8 cellular contexts compared by ENCODE assay signal in genomic region chr10:25113231-25114035, GRCh38.
DNase-seq lines count a peak whose midpoint lies in the region; ATAC-seq and TF ChIP-seq lines count a peak whose summit lies in the region.

No MANE protein-coding gene starts in this region.

- H3K27me3 ChIP-seq in liver (ENCODE audit: control insufficient read depth in 4 of 4, insufficient read depth in 4 of 4, low read length in 3 of 4): no peaks in the 10 kb centered on the region

- H3K27ac ChIP-seq in C4-2B (peak overlapping the region; percentile 24; the same call in 1 of the 2 replicates), liver (ENCODE audit: low read depth in 1 of 2, low read length in 2 of 2) (no peak overlapping the region)

- ATAC-seq in GM18873 (IDR thresholded peaks at IDR 0.05; ENCODE audit: low FRiP score, unreplicated experiment) (peak; percentile 77), HG03095 (IDR thresholded peaks at IDR 0.05; ENCODE audit: unreplicated experiment) (peak; percentile 74)

- H3K4me1 ChIP-seq in liver (ENCODE audit: control insufficient read depth in 4 of 4, insufficient read depth in 4 of 4, low read length in 3 of 4): no peaks in the 10 kb centered on the region

- no peak overlapping the region for H3K4me3 ChIP-seq in liver (ENCODE audit: low read depth in 1 of 3, low read length in 3 of 3)

- WGBS in liver: 20% methylated on average over 13 of the region's 13 CpGs

- TF ChIP-seq CTCF in C4-2B (conservative IDR thresholded peaks at IDR 0.05) (peak; percentile 93), liver (IDR thresholded peaks at IDR 0.05; ENCODE audit: low read depth, low read length, missing input control) (peak; percentile 73)

- TF ChIP-seq RAD21 in liver (IDR thresholded peaks at IDR 0.05): peak; percentile 83 to 90

- peak; percentile 28 for DNase-seq in NCI-H2029 treated with DMSO at 0.1 percent for 48 hours (lab: John Stamatoyannopoulos, UW)
- peak; percentile 31 for DNase-seq in T1000 (lab: John Stamatoyannopoulos, UW)
- DNase-seq in dermis microvascular lymphatic vessel endothelial cell (ENCODE audit: low read depth in 2 of 2): peak; percentile 40 to 70
- DNase-seq in stimulated activated CD8-positive, alpha-beta memory T cell treated with anti-CD3 and anti-CD28 coated beads, Interleukin-12 subunit alpha, Interleukin-12 subunit beta, amount 100 ng/mL, for 1 hour (ENCODE audit: low read depth): peak; percentile 4

- no peaks in the 10 kb centered on the region for H3K36me3 ChIP-seq in liver (ENCODE audit: control insufficient read depth in 4 of 4, insufficient read depth in 3 of 4, low read depth in 1 of 4, low read length in 3 of 4)

- no peak overlapping the region for H3K9ac ChIP-seq in liver (ENCODE audit: low read depth in 1 of 2, low read length in 2 of 2)

- no peaks in the 10 kb centered on the region for H3K9me3 ChIP-seq in liver (ENCODE audit: control insufficient read depth in 4 of 4, low read length in 3 of 4)

TF ChIP-seq in liver, 16 proteins besides CTCF, POLR2A, EP300 and RAD21:
- TF ChIP-seq RXRA (IDR thresholded peaks at IDR 0.05) (peak; percentile 12 to 25), HNF4A (conservative IDR thresholded peaks at IDR 0.05) (no peak)

Comparison
In these comparisons a context has a peak if more than half of its experiments do, and no peak if none do; other contexts are left out.
1. DNase-seq: peak in every context shown above with its lines; median percentile 55 in dermis microvascular lymphatic vessel endothelial cell; 31 in T1000; 28 in NCI-H2029 treated with DMSO at 0.1 percent for 48 hours; 4 in stimulated activated CD8-positive, alpha-beta memory T cell treated with anti-CD3 and anti-CD28 coated beads, Interleukin-12 subunit alpha, Interleukin-12 subunit beta, amount 100 ng/mL, for 1 hour.